Comparison of ENCODE assay signal across 26 cellular contexts in genomic region chr22:27760474-27760873, GRCh38. TPM values are rescaled to one million over a fixed set of nuclear protein-coding genes. Genes with fewer than 3 reads are reported as not detected.
"Had no signal": no experiment of that assay in that cellular context is flagged by ENCODE, and none has a peak within 500 bp of the region (broad histone marks: within the 10 kb centered on the region; RNA-seq: fewer than 3 reads in every experiment).

No MANE protein-coding gene starts in this region.

- FAIRE-seq: colon, endothelial cell of umbilical vein had no signal

- H3K4me1 Mint-ChIP-seq: stimulated activated effector memory CD8-positive, alpha-beta T cell treated with anti-CD3 and anti-CD28 coated beads, Interleukin-12 subunit alpha, Interleukin-12 subunit beta, amount 100 ng/mL, for 72 hours had no signal

- DNase-seq: dorsolateral prefrontal cortex; effector CD4-positive, alpha-beta T cell; foreskin keratinocyte; left lung; mesenchymal stem cell; midbrain; naive thymus-derived CD4-positive, alpha-beta T cell; psoas muscle; right cardiac atrium; sigmoid colon; stimulated activated CD4-positive, alpha-beta T cell treated with anti-CD3 and anti-CD28 coated beads, Interleukin-2, amount 100 ng/mL, for 24 hours; stimulated activated CD4-positive, alpha-beta T cell treated with anti-CD3 and anti-CD28 coated beads, Interleukin-4, amount 100 ng/mL, for 24 hours; stimulated activated naive CD4-positive, alpha-beta T cell treated with Interleukin-2 at 50 U/mL for 16 hours; stomach; thyroid gland; trophoblast cell had no signal

- H3K36me3 Mint-ChIP-seq: naive thymus-derived CD4-positive, alpha-beta T cell; stimulated activated effector memory CD8-positive, alpha-beta T cell treated with anti-CD3 and anti-CD28 coated beads, Interleukin-12 subunit alpha, Interleukin-12 subunit beta, amount 100 ng/mL, for 72 hours had no signal

- H3K36me3 ChIP-seq: left lung, neural progenitor cell, sigmoid colon, thyroid gland had no signal

- H3K9ac ChIP-seq: neural progenitor cell had no signal

- H3K27ac Mint-ChIP-seq: naive thymus-derived CD4-positive, alpha-beta T cell; neural progenitor cell; stimulated activated effector memory CD8-positive, alpha-beta T cell treated with anti-CD3 and anti-CD28 coated beads, Interleukin-12 subunit alpha, Interleukin-12 subunit beta, amount 100 ng/mL, for 72 hours had no signal

- H3K27ac ChIP-seq: dorsolateral prefrontal cortex, foreskin keratinocyte, heart left ventricle, hepatocyte, left lung, neural progenitor cell, stomach, thyroid gland had no signal

- H3K9me3 Mint-ChIP-seq: naive thymus-derived CD4-positive, alpha-beta T cell; nephron; neural progenitor cell; stimulated activated effector memory CD8-positive, alpha-beta T cell treated with anti-CD3 and anti-CD28 coated beads, Interleukin-12 subunit alpha, Interleukin-12 subunit beta, amount 100 ng/mL, for 72 hours had no signal

- H3K27me3 ChIP-seq: dorsolateral prefrontal cortex, esophagus muscularis mucosa, foreskin keratinocyte, gastroesophageal sphincter, heart left ventricle, hepatocyte, left lung, neural progenitor cell, sigmoid colon, stomach, thyroid gland had no signal

- H3K79me2 ChIP-seq: hepatocyte had no signal

- H3K4me3 ChIP-seq: dorsolateral prefrontal cortex, esophagus muscularis mucosa, gastroesophageal sphincter, heart left ventricle, hepatocyte, left lung, neural progenitor cell, psoas muscle, sigmoid colon, stomach, thyroid gland had no signal

- H3K9me3 ChIP-seq: esophagus muscularis mucosa, gastroesophageal sphincter, heart left ventricle, left lung, psoas muscle, sigmoid colon, stomach, thyroid gland had no signal

- H3K4me1 ChIP-seq: foreskin keratinocyte, left lung, neural progenitor cell, thyroid gland had no signal

- H2AFZ ChIP-seq: hepatocyte, neural progenitor cell had no signal

- H3K4me2 ChIP-seq: hepatocyte, neural progenitor cell had no signal

- ATAC-seq: foreskin keratinocyte; gastroesophageal sphincter; heart left ventricle; left cardiac atrium; left lung; psoas muscle; right cardiac atrium; stimulated activated effector memory CD8-positive, alpha-beta T cell treated with anti-CD3 and anti-CD28 coated beads, Interleukin-12 subunit alpha, Interleukin-12 subunit beta, amount 100 ng/mL, for 72 hours had no signal

- H3K4me3 Mint-ChIP-seq: naive thymus-derived CD4-positive, alpha-beta T cell; nephron; neural progenitor cell; stimulated activated effector memory CD8-positive, alpha-beta T cell treated with anti-CD3 and anti-CD28 coated beads, Interleukin-12 subunit alpha, Interleukin-12 subunit beta, amount 100 ng/mL, for 72 hours had no signal

RNA-seq across cellular contexts. Expression of gene MN1, which starts 41.1 kb away (rescaled TPM):
- polyA plus RNA-seq: naive thymus-derived CD4-positive, alpha-beta T cell had no signal
